ENCODE assay signal across 13 cellular contexts in the genomic region with DNA sequence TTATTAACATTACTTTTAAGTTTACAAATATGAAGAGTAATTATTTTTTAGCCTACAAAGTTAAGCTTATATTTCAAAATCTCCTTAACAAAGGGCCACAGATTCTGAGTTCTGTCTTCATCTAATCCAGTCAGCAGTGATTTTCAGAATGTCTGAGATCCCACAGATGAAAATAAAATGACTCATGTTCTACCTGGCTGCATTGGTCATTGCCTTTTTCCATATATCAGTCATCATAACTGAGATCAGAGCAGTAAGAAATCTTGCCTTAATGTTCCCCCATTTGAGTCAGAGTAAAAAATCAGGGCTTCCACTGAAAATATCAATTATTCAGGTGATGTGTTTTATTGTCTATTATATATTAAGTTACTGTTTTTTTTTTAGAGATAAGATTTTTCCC.
A peak's percentile ranks its signal among the peaks of the same experiment; 100 is the strongest.
DNase-seq lines count a peak whose midpoint lies in the region; ATAC-seq and TF ChIP-seq lines count a peak whose summit lies in the region.
"Had no signal": no experiment of that assay in that cellular context is flagged by ENCODE, and none has a peak within 500 bp of the region (broad histone marks: within the 10 kb centered on the region; RNA-seq: fewer than 3 reads in every experiment).

No MANE protein-coding gene starts in this region.

- in situ Hi-C loops in GM13976 (cut with MboI; ENCODE audit: low sequenced_read_pairs, unreplicated experiment) = loop anchor here (25.0 kb wide), 1 partner anchor 304 kb away; no protein-coding TSS in a partner anchor

- no peaks in the 10 kb centered on the region; the same call in 1 of the 2 replicates for H3K27me3 ChIP-seq in SJCRH30

- TF ChIP-seq CTCF in GM13976 (IDR thresholded peaks at IDR 0.05; ENCODE audit: borderline replicate concordance, control extremely low read depth, extremely low read depth, insufficient read depth, missing control alignments) (no peak), omental fat pad (IDR thresholded peaks at IDR 0.05) (no peak)

- DNase-seq in GM13976 (ENCODE audit: low spot score) = peak; percentile 23
- DNase-seq in UCSD-AML1 (lab: John Stamatoyannopoulos, UW; ENCODE audit: unreplicated experiment) = no peak
- DNase-seq in SIG-M5 (lab: John Stamatoyannopoulos, UW) = no peak
- no peak for DNase-seq in omental fat pad (ENCODE audit: low spot score)
- DNase-seq in SJCRH30 = no peak
- DNase-seq: foreskin melanocyte; mucosa of descending colon; NCI-H2029 treated with DMSO at 0.1 percent for 48 hours; stimulated activated CD4-positive, alpha-beta T cell treated with anti-CD3 and anti-CD28 coated beads, Interleukin-1b, Interleukin-23, amount 100 ng/mL, for 48 hours; stimulated activated naive CD4-positive, alpha-beta T cell treated with Interleukin-2 at 50 U/mL for 16 hours had no signal

- no peaks in the 10 kb centered on the region for H3K9me3 ChIP-seq in SJCRH30 (replicated peaks)

- no peak overlapping the region for H3K4me3 ChIP-seq in SJCRH30
- H3K4me3 ChIP-seq: mucosa of descending colon had no signal

- no peaks in the 10 kb centered on the region for H3K4me1 ChIP-seq in SJCRH30

- no peak overlapping the region for H3K27ac ChIP-seq in SJCRH30

- ATAC-seq in GM19455 (IDR thresholded peaks at IDR 0.05; ENCODE audit: unreplicated experiment) (peak; percentile 47), HG02870 (IDR thresholded peaks at IDR 0.05; ENCODE audit: unreplicated experiment) (peak; percentile 62), HG03558 (IDR thresholded peaks at IDR 0.05; ENCODE audit: extremely low read depth, unreplicated experiment) (peak; percentile 34), omental fat pad (ENCODE audit: low FRiP score) (no peak)
- ATAC-seq: mucosa of descending colon had no signal

- no peaks in the 10 kb centered on the region for H3K36me3 ChIP-seq in SJCRH30
